In genomic region chr17:74239169-74239568, GRCh38 we compare ENCODE assay signal across 21 cellular contexts. TPM values are rescaled to one million over a fixed set of nuclear protein-coding genes. Genes with fewer than 3 reads are reported as not detected.
A peak's percentile ranks its signal among the peaks of the same experiment; 100 is the strongest.
DNase-seq lines count a peak whose midpoint lies in the region; ATAC-seq and TF ChIP-seq lines count a peak whose summit lies in the region.
"Had no signal": no experiment of that assay in that cellular context is flagged by ENCODE, and none has a peak within 500 bp of the region (broad histone marks: within the 10 kb centered on the region; RNA-seq: fewer than 3 reads in every experiment).

No MANE protein-coding gene starts in this region.

- H3K36me3 Mint-ChIP-seq in nephron (ENCODE audit: low read depth) = peaks cover 8% of the 10 kb centered on the region
- peaks cover 0 to 52% (median 7%) of the 10 kb centered on the region in 3 donors for H3K36me3 Mint-ChIP-seq in CD8-positive, alpha-beta memory T cell
- H3K36me3 Mint-ChIP-seq: activated CD8-positive, alpha-beta memory T cell treated with anti-CD3 and anti-CD28 coated beads, Interleukin-2, amount 10 ng/mL, durations not matched to agents 7 days and 5 days; natural killer cell treated with Interleukin-12 subunit alpha and Interleukin-12 subunit beta and Interleukin-15 and Interleukin-18, amount 100 ng/mL, for 72 hours had no signal

- ATAC-seq in right cardiac atrium = no peak
- no peak for ATAC-seq in Right ventricle myocardium inferior
- ATAC-seq in HG03378 (IDR thresholded peaks at IDR 0.05; ENCODE audit: unreplicated experiment) = no peak
- ATAC-seq: activated CD8-positive, alpha-beta memory T cell treated with anti-CD3 and anti-CD28 coated beads, Interleukin-2, amount 10 ng/mL, durations not matched to agents 7 days and 5 days; natural killer cell treated with Interleukin-12 subunit alpha and Interleukin-12 subunit beta and Interleukin-15 and Interleukin-18, amount 100 ng/mL, for 72 hours; Panc1 had no signal

- H3K36me3 ChIP-seq in CD8-positive, alpha-beta memory T cell (ENCODE audit: insufficient read depth, low read length) = no peaks in the 10 kb centered on the region

- 59% methylated on average over 10 of the region's 10 CpGs for WGBS in right cardiac atrium

- no peaks in the 10 kb centered on the region for H3K9me3 Mint-ChIP-seq in nephron
- no peaks in the 10 kb centered on the region for H3K9me3 Mint-ChIP-seq in CD8-positive, alpha-beta memory T cell
- H3K9me3 Mint-ChIP-seq: activated B cell treated with CpG ODN at 0.5 μM for 24 hours; CD4-positive, alpha-beta memory T cell; natural killer cell treated with Interleukin-12 subunit alpha and Interleukin-12 subunit beta and Interleukin-15 and Interleukin-18, amount 100 ng/mL, for 72 hours; T-helper 1 cell treated with Interleukin-12 subunit alpha and Interleukin-12 subunit beta and Interleukin-4 antibody, amounts not matched to agents 30 μg/mL and 1 μg/mL, for 36 hours had no signal

- H3K4me3 ChIP-seq in right cardiac atrium (ENCODE audit: low read length) (no peak overlapping the region), fibroblast of mammary gland (ENCODE audit: control insufficient read depth, low read depth, low read length) (no peak overlapping the region)
- no peak overlapping the region for H3K4me3 ChIP-seq in CD8-positive, alpha-beta memory T cell (ENCODE audit: low read length)
- H3K4me3 ChIP-seq: GM23248, tibial nerve had no signal

- peaks cover 10% of the 10 kb centered on the region for H3K27me3 Mint-ChIP-seq in nephron (ENCODE audit: low read depth)
- H3K27me3 Mint-ChIP-seq in CD8-positive, alpha-beta memory T cell = no peaks in the 10 kb centered on the region
- H3K27me3 Mint-ChIP-seq: activated B cell treated with CpG ODN at 0.5 μM for 24 hours; activated CD8-positive, alpha-beta memory T cell treated with anti-CD3 and anti-CD28 coated beads, Interleukin-2, amount 10 ng/mL, durations not matched to agents 7 days and 5 days; CD4-positive, alpha-beta memory T cell; natural killer cell treated with Interleukin-12 subunit alpha and Interleukin-12 subunit beta and Interleukin-15 and Interleukin-18, amount 100 ng/mL, for 72 hours had no signal

- no peak for TF ChIP-seq CTCF in fibroblast of mammary gland (conservative IDR thresholded peaks at IDR 0.05; ENCODE audit: control insufficient read depth, insufficient read depth, low read depth, low read length)
- no peak for TF ChIP-seq CTCF in nephron (IDR thresholded peaks at IDR 0.05; ENCODE audit: unreplicated experiment in 3 of 3)

- H3K27me3 ChIP-seq in right cardiac atrium (ENCODE audit: control insufficient read depth, insufficient read depth) = no peaks in the 10 kb centered on the region
- H3K27me3 ChIP-seq in CD8-positive, alpha-beta memory T cell (ENCODE audit: insufficient read depth, low read length, poor library complexity, severe bottlenecking) = no peaks in the 10 kb centered on the region
- H3K27me3 ChIP-seq: tibial nerve had no signal

- H3K9me3 ChIP-seq in right cardiac atrium (ENCODE audit: control insufficient read depth, low read length) = no peaks in the 10 kb centered on the region
- no peaks in the 10 kb centered on the region for H3K9me3 ChIP-seq in CD8-positive, alpha-beta memory T cell (ENCODE audit: low read length)
- H3K9me3 ChIP-seq: tibial nerve had no signal

- CTCF ChIA-PET in CD8-positive, alpha-beta memory T cell (lab: Charles Lee) = no interaction called here

- POLR2A ChIA-PET in CD8-positive, alpha-beta memory T cell (lab: Charles Lee) = interaction anchor here (0.6 kb wide), 1 partner anchor 24 kb away, joined by 6 read pairs; no protein-coding TSS in a partner anchor

- DNase-seq in right cardiac atrium = peak; percentile 50 to 70 (median 66)
- DNase-seq in Right ventricle myocardium inferior (ENCODE audit: missing footprints) = no peak
- peak; percentile 89 for DNase-seq in fibroblast of mammary gland (ENCODE audit: low read depth)
- no peak for DNase-seq in AG08396 (ENCODE audit: low spot score)
- DNase-seq in CD8-positive, alpha-beta memory T cell = no peak
- DNase-seq in medulla oblongata (ENCODE audit: extremely low spot score) = no peak
- DNase-seq: activated B cell treated with CpG ODN at 0.5 μM for 24 hours; activated CD8-positive, alpha-beta memory T cell treated with anti-CD3 and anti-CD28 coated beads, Interleukin-2, amount 10 ng/mL, durations not matched to agents 7 days and 5 days; CD4-positive, alpha-beta memory T cell; dermis blood vessel endothelial cell; GM23248; NCI-H2029 treated with DMSO at 0.1 percent for 48 hours; NCI-H524 treated with DMSO at 0.1 percent for 48 hours had no signal

- peaks cover 46% of the 10 kb centered on the region for H3K4me1 Mint-ChIP-seq in nephron
- no peaks in the 10 kb centered on the region for H3K4me1 Mint-ChIP-seq in CD8-positive, alpha-beta memory T cell
- H3K4me1 Mint-ChIP-seq: activated CD8-positive, alpha-beta memory T cell treated with anti-CD3 and anti-CD28 coated beads, Interleukin-2, amount 10 ng/mL, durations not matched to agents 7 days and 5 days had no signal

- intact Hi-C loops in right cardiac atrium (cut with DNase I) (no loop called here), Right ventricle myocardium inferior (cut with DNase I) (no loop called here)

- H3K4me3 Mint-ChIP-seq in nephron = no peak overlapping the region
- no peak overlapping the region for H3K4me3 Mint-ChIP-seq in CD8-positive, alpha-beta memory T cell
- H3K4me3 Mint-ChIP-seq: activated B cell treated with CpG ODN at 0.5 μM for 24 hours; activated CD8-positive, alpha-beta memory T cell treated with anti-CD3 and anti-CD28 coated beads, Interleukin-2, amount 10 ng/mL, durations not matched to agents 7 days and 5 days; CD4-positive, alpha-beta memory T cell; natural killer cell treated with Interleukin-12 subunit alpha and Interleukin-12 subunit beta and Interleukin-15 and Interleukin-18, amount 100 ng/mL, for 72 hours; T-helper 1 cell treated with Interleukin-12 subunit alpha and Interleukin-12 subunit beta and Interleukin-4 antibody, amounts not matched to agents 30 μg/mL and 1 μg/mL, for 36 hours had no signal

- H3K4me1 ChIP-seq in right cardiac atrium (ENCODE audit: control insufficient read depth, insufficient read depth, low read length) = peaks cover 18% of the 10 kb centered on the region
- no peaks in the 10 kb centered on the region for H3K4me1 ChIP-seq in CD8-positive, alpha-beta memory T cell (ENCODE audit: insufficient read depth, low read length)

- H3K27ac Mint-ChIP-seq in nephron = peak overlapping the region in 2 of 3 experiments; percentile 75 to 100
- H3K27ac Mint-ChIP-seq in CD8-positive, alpha-beta memory T cell = no peak overlapping the region
- H3K27ac Mint-ChIP-seq: activated B cell treated with CpG ODN at 0.5 μM for 24 hours; activated CD8-positive, alpha-beta memory T cell treated with anti-CD3 and anti-CD28 coated beads, Interleukin-2, amount 10 ng/mL, durations not matched to agents 7 days and 5 days; natural killer cell treated with Interleukin-12 subunit alpha and Interleukin-12 subunit beta and Interleukin-15 and Interleukin-18, amount 100 ng/mL, for 72 hours; T-helper 1 cell treated with Interleukin-12 subunit alpha and Interleukin-12 subunit beta and Interleukin-4 antibody, amounts not matched to agents 30 μg/mL and 1 μg/mL, for 36 hours had no signal

- no peak overlapping the region for H3K27ac ChIP-seq in right cardiac atrium (ENCODE audit: low read length)
- H3K27ac ChIP-seq in CD8-positive, alpha-beta memory T cell (ENCODE audit: low read depth, low read length) = no peak overlapping the region
- H3K27ac ChIP-seq: GM23248 had no signal

RNA-seq across cellular contexts. Expression of gene TTYH2, which starts 25.8 kb away (rescaled TPM):
- total RNA-seq in right cardiac atrium (10 to 100 TPM; 16.7 to 30.4 (median 24.9) TPM), Right ventricle myocardium inferior (39.2 TPM)
- 15.5 TPM for polyA plus RNA-seq in right cardiac atrium
- 10 to 100 TPM; 17.1 to 17.4 TPM for total RNA-seq in CD8-positive, alpha-beta memory T cell
- 6.0 TPM for polyA plus RNA-seq in CD8-positive, alpha-beta memory T cell
- total RNA-seq: GM23248 had no signal

RNA-seq across cellular contexts. Expression of gene DNAI2, which starts 34.9 kb away (rescaled TPM):
- total RNA-seq in right cardiac atrium = under 1 TPM in 1 of 4 donors, not detected in 3; 0.33 TPM
- not detected for polyA plus RNA-seq in right cardiac atrium
- total RNA-seq in Right ventricle myocardium inferior = not detected
- total RNA-seq in CD8-positive, alpha-beta memory T cell = under 1 TPM; 0.35 to 0.37 TPM
- 0.60 TPM for polyA plus RNA-seq in CD8-positive, alpha-beta memory T cell
- total RNA-seq: A673; activated B cell treated with CpG ODN at 0.5 μM for 24 hours; dermis blood vessel endothelial cell; GM23248; natural killer cell treated with Interleukin-12 subunit alpha and Interleukin-12 subunit beta and Interleukin-15 and Interleukin-18, amount 100 ng/mL, for 72 hours had no signal
- polyA plus RNA-seq: esophagus, GM23248 had no signal

RNA-seq across cellular contexts. Expression of gene RPL38, which starts 35.7 kb away (rescaled TPM):
- total RNA-seq in right cardiac atrium (100 to 1,000 TPM; 647 to 821 (median 732) TPM), Right ventricle myocardium inferior (747 TPM)
- 1,420 TPM for polyA plus RNA-seq in right cardiac atrium
- 1,000 to 10,000 TPM; 1,457 to 1,489 TPM for total RNA-seq in CD8-positive, alpha-beta memory T cell
- 1,839 TPM for polyA plus RNA-seq in CD8-positive, alpha-beta memory T cell

Comparison
In these comparisons a context has a peak if more than half of its experiments do, and no peak if none do; other contexts are left out.
1. DNase-seq: peak in right cardiac atrium (3 of 3) and fibroblast of mammary gland (single experiment); none in Right ventricle myocardium inferior (single experiment), AG08396 (single experiment), CD8-positive, alpha-beta memory T cell (0 of 5) and medulla oblongata (single experiment).
2. H3K27ac Mint-ChIP-seq: peak in nephron (2 of 3); none in CD8-positive, alpha-beta memory T cell (0 of 8).